In genomic region chr7:121480058-121480457, GRCh38 we compare ENCODE assay signal across 21 cellular contexts.
DNase-seq lines count a peak whose midpoint lies in the region; ATAC-seq, FAIRE-seq and TF ChIP-seq lines count a peak whose summit lies in the region.
"Had no signal": no experiment of that assay in that cellular context is flagged by ENCODE, and none has a peak within 500 bp of the region (broad histone marks: within the 10 kb centered on the region; RNA-seq: fewer than 3 reads in every experiment).

No MANE protein-coding gene starts in this region.

- no peak for TF ChIP-seq POLR2A in GM12891 (IDR thresholded peaks at IDR 0.05; ENCODE audit: low read depth, low read length)

- TF ChIP-seq CTCF in brain (conservative IDR thresholded peaks at IDR 0.05) (no peak), chondrocyte (IDR thresholded peaks at IDR 0.05) (no peak), WERI-Rb-1 (IDR thresholded peaks at IDR 0.05; ENCODE audit: low read depth, low read length) (no peak)

- H3K9me3 ChIP-seq in WERI-Rb-1 (ENCODE audit: severe bottlenecking) = no peaks in the 10 kb centered on the region
- H3K9me3 ChIP-seq: esophagus muscularis mucosa had no signal

- H3K4me3 Mint-ChIP-seq in brain = peak overlapping the region; percentile 8 to 60 (median 37)
- H3K4me3 Mint-ChIP-seq in chondrocyte (ENCODE audit: unreplicated experiment) = no peak overlapping the region
- H3K4me3 Mint-ChIP-seq: activated CD8-positive, alpha-beta memory T cell treated with anti-CD3 and anti-CD28 coated beads, Interleukin-2, amount 10 ng/mL, durations not matched to agents 7 days and 5 days; activated naive CD4-positive, alpha-beta T cell treated with anti-CD3 and anti-CD28 coated beads, Interleukin-2, amount 50 U/mL, for 24 hours; stimulated activated naive B cell treated with anti-CD40 and anti-IgM and Interleukin-4, amounts not matched to agents 10 μg/mL and 1 μg/mL and 100 μg/mL, for 72 hours had no signal

- no peak overlapping the region for H3K4me3 ChIP-seq in WERI-Rb-1 (ENCODE audit: low read depth, low read length)
- H3K4me3 ChIP-seq: esophagus muscularis mucosa had no signal

- no peaks in the 10 kb centered on the region for H3K36me3 Mint-ChIP-seq in brain
- H3K36me3 Mint-ChIP-seq in chondrocyte (ENCODE audit: low read depth) = no peaks in the 10 kb centered on the region
- H3K36me3 Mint-ChIP-seq: activated naive CD4-positive, alpha-beta T cell treated with anti-CD3 and anti-CD28 coated beads, Interleukin-2, amount 50 U/mL, for 24 hours; stimulated activated naive B cell treated with anti-CD40 and anti-IgM and Interleukin-4, amounts not matched to agents 10 μg/mL and 1 μg/mL and 100 μg/mL, for 72 hours had no signal

- no peaks in the 10 kb centered on the region for H3K36me3 ChIP-seq in WERI-Rb-1
- H3K36me3 ChIP-seq: esophagus muscularis mucosa had no signal

- no peak for FAIRE-seq in GM12891 (lab: Jason Lieb, UNC)

- H3K27me3 Mint-ChIP-seq in brain (no peaks in the 10 kb centered on the region), chondrocyte (ENCODE audit: low read depth) (no peaks in the 10 kb centered on the region)
- H3K27me3 Mint-ChIP-seq: activated CD8-positive, alpha-beta memory T cell treated with anti-CD3 and anti-CD28 coated beads, Interleukin-2, amount 10 ng/mL, durations not matched to agents 7 days and 5 days; activated naive CD4-positive, alpha-beta T cell treated with anti-CD3 and anti-CD28 coated beads, Interleukin-2, amount 50 U/mL, for 24 hours; stimulated activated naive B cell treated with anti-CD40 and anti-IgM and Interleukin-4, amounts not matched to agents 10 μg/mL and 1 μg/mL and 100 μg/mL, for 72 hours had no signal

- ATAC-seq in GM18502 (IDR thresholded peaks at IDR 0.05; ENCODE audit: poor library complexity, unreplicated experiment) = no peak
- ATAC-seq: activated CD8-positive, alpha-beta memory T cell treated with anti-CD3 and anti-CD28 coated beads, Interleukin-2, amount 10 ng/mL, durations not matched to agents 7 days and 5 days; Right ventricle myocardium inferior had no signal

- no peaks in the 10 kb centered on the region for H3K27me3 ChIP-seq in WERI-Rb-1 (ENCODE audit: insufficient read depth, low read depth, severe bottlenecking)
- H3K27me3 ChIP-seq: esophagus muscularis mucosa had no signal

- H3K27ac Mint-ChIP-seq in brain (peak overlapping the region; percentile 8 to 87 (median 65)), chondrocyte (ENCODE audit: unreplicated experiment) (no peak overlapping the region)
- H3K27ac Mint-ChIP-seq: activated CD8-positive, alpha-beta memory T cell treated with anti-CD3 and anti-CD28 coated beads, Interleukin-2, amount 10 ng/mL, durations not matched to agents 7 days and 5 days; activated naive CD4-positive, alpha-beta T cell treated with anti-CD3 and anti-CD28 coated beads, Interleukin-2, amount 50 U/mL, for 24 hours; stimulated activated naive B cell treated with anti-CD40 and anti-IgM and Interleukin-4, amounts not matched to agents 10 μg/mL and 1 μg/mL and 100 μg/mL, for 72 hours had no signal

- peaks cover 0 to 3% (median 0%) of the 10 kb centered on the region in 5 experiments for H3K9me3 Mint-ChIP-seq in brain
- H3K9me3 Mint-ChIP-seq in chondrocyte (ENCODE audit: low read depth) = no peaks in the 10 kb centered on the region
- H3K9me3 Mint-ChIP-seq: activated naive CD4-positive, alpha-beta T cell treated with anti-CD3 and anti-CD28 coated beads, Interleukin-2, amount 50 U/mL, for 24 hours; stimulated activated naive B cell treated with anti-CD40 and anti-IgM and Interleukin-4, amounts not matched to agents 10 μg/mL and 1 μg/mL and 100 μg/mL, for 72 hours had no signal

- H3K4me1 Mint-ChIP-seq in brain (peaks cover 23% of the 10 kb centered on the region), chondrocyte (ENCODE audit: low read depth) (peaks cover 21% of the 10 kb centered on the region)

- no peak for DNase-seq in GM12891 (ENCODE audit: insufficient read length, low spot score)
- peak; percentile 10 for DNase-seq in NCI-H526 treated with DMSO at 0.1 percent for 48 hours (lab: John Stamatoyannopoulos, UW)
- peak; percentile 35 for DNase-seq in midbrain (lab: John Stamatoyannopoulos, UW)
- DNase-seq in DMS 273 treated with DMSO at 0.1 percent for 48 hours (lab: John Stamatoyannopoulos, UW) = no peak
- DNase-seq in chondrocyte (ENCODE audit: low spot score) = no peak
- no peak for DNase-seq in WERI-Rb-1
- DNase-seq: activated CD8-positive, alpha-beta memory T cell treated with anti-CD3 and anti-CD28 coated beads, Interleukin-2, amount 10 ng/mL, durations not matched to agents 7 days and 5 days; AML-193; DND-41; GOT3; NCI-H446 treated with DMSO at 0.1 percent for 48 hours; retina; stimulated activated CD4-positive, alpha-beta T cell treated with anti-CD3 and anti-CD28 coated beads, Interleukin-4, amount 100 ng/mL, for 1 hour; stimulated activated naive B cell treated with anti-CD40 and anti-IgM and Interleukin-4, amounts not matched to agents 10 μg/mL and 1 μg/mL and 100 μg/mL, for 72 hours had no signal

- no peak overlapping the region for H3K27ac ChIP-seq in WERI-Rb-1
- H3K27ac ChIP-seq: esophagus muscularis mucosa, HL-60, VCaP had no signal

TF ChIP-seq in GM12891, 5 proteins besides CTCF, POLR2A, EP300 and RAD21:
- no peak for TF ChIP-seq TAF1 (IDR thresholded peaks at IDR 0.05; ENCODE audit: low read depth, low read length)
- TF ChIP-seq SPI1 (IDR thresholded peaks at IDR 0.05; ENCODE audit: low read depth, low read length) = peak; percentile 32

Comparison
In these comparisons a context has a peak if more than half of its experiments do, and no peak if none do; other contexts are left out.
1. DNase-seq: peak in NCI-H526 treated with DMSO at 0.1 percent for 48 hours (single experiment) and midbrain (single experiment); none in GM12891 (single experiment), DMS 273 treated with DMSO at 0.1 percent for 48 hours (single experiment), chondrocyte (single experiment) and WERI-Rb-1 (single experiment).